ENCODE assay signal across 8 cellular contexts in the genomic region with DNA sequence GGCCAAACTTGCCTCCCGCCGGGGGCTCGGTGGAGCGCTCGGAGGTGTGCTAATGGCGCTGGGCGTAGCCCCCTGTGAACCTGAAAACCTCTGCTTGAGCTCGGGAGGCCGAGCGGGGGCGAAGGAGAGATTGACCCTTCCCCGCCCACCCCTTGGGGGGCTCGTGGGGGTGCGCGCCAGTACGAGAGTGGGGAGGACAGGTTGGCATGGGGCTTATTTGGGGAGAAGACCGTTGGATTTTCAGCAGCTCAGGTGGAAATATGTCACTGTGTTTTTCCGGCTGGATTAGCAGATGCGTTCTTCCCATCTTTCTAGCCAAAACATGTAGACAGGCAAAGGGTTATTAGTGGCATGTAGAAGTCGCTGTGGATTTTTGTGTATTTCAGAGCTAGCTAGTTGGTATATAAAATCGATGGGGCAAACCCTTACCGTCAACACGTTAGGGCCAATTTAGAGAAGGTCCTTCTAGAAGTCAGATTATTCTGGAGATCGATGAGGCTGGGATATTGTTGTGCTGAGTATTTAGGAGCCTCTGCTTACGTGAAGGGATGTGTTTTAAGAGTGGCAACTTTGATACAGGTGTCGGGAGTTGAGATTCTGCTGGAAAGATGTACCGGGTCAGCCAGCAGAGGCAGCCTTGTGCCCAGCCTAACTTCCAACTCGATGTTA. TPM values are rescaled to one million over a fixed set of nuclear protein-coding genes. Genes with fewer than 3 reads are reported as not detected.
A peak's percentile ranks its signal among the peaks of the same experiment; 100 is the strongest.
DNase-seq lines count a peak whose midpoint lies in the region; ATAC-seq and TF ChIP-seq lines count a peak whose summit lies in the region.

No MANE protein-coding gene starts in this region.

- CTCF ChIA-PET in CD4-positive, alpha-beta memory T cell (lab: Charles Lee; ENCODE audit: partially characterized antibody) = interaction anchor here (0.7 to 7.8 kb wide), 49 partner anchors 10 to 481 kb away, joined by 3 to 152 read pairs (median 5); a partner anchor contains a TSS
- CTCF ChIA-PET in activated CD8-positive, alpha-beta T cell treated with anti-CD3 and anti-CD28 coated beads, Interleukin-2, amount 10 ng/mL, durations not matched to agents 7 days and 5 days (lab: Charles Lee) = interaction anchor here (0.7 to 9.1 kb wide), 43 partner anchors 10 to 481 kb away, joined by 3 to 225 read pairs (median 5); a partner anchor contains a TSS

- H3K4me3 ChIP-seq in CD4-positive, alpha-beta memory T cell (ENCODE audit: low read length in 2 of 2) = peak overlapping the region; percentile 78 to 79
- H3K4me3 ChIP-seq in esophagus (ENCODE audit: low read depth in 1 of 2, low read length in 2 of 2) (peak overlapping the region; percentile 67 to 98), muscle layer of colon (ENCODE audit: low read depth in 1 of 2, low read length in 2 of 2) (peak overlapping the region; percentile 55 to 90), upper lobe of left lung (peak overlapping the region; percentile 70 to 96 (median 86))

- DNase-seq in CD4-positive, alpha-beta memory T cell = peak; percentile 54 to 68 (median 64)
- DNase-seq in NCI-H69 (lab: John Stamatoyannopoulos, UW) = peak; percentile 83
- peak; percentile 68 for DNase-seq in activated CD8-positive, alpha-beta T cell treated with anti-CD3 and anti-CD28 coated beads, Interleukin-2, amount 10 ng/mL, durations not matched to agents 7 days and 5 days
- peak in 1 of 2 donors; percentile 68 for DNase-seq in upper lobe of left lung

- H3K27me3 Mint-ChIP-seq in CD4-positive, alpha-beta memory T cell = no peaks in the 10 kb centered on the region
- H3K27me3 Mint-ChIP-seq in activated CD8-positive, alpha-beta T cell treated with anti-CD3 and anti-CD28 coated beads, Interleukin-2, amount 10 ng/mL, durations not matched to agents 7 days and 5 days (ENCODE audit: low read depth) = no peaks in the 10 kb centered on the region

- peak overlapping the region; percentile 82 for H3K27ac ChIP-seq in CD4-positive, alpha-beta memory T cell (ENCODE audit: low read depth, low read length)
- H3K27ac ChIP-seq in esophagus (ENCODE audit: low read depth in 2 of 2, low read length in 1 of 2) = peak overlapping the region; percentile 92 to 97
- H3K27ac ChIP-seq in muscle layer of colon (ENCODE audit: low read depth, low read length) = peak overlapping the region; percentile 97
- peak overlapping the region; percentile 95 to 99 (median 96) for H3K27ac ChIP-seq in upper lobe of left lung

- no peaks in the 10 kb centered on the region for H3K9me3 Mint-ChIP-seq in CD4-positive, alpha-beta memory T cell
- no peaks in the 10 kb centered on the region for H3K9me3 Mint-ChIP-seq in activated CD8-positive, alpha-beta T cell treated with anti-CD3 and anti-CD28 coated beads, Interleukin-2, amount 10 ng/mL, durations not matched to agents 7 days and 5 days (ENCODE audit: insufficient read depth)

- TF ChIP-seq CTCF in upper lobe of left lung (IDR thresholded peaks at IDR 0.05) = peak in 4 of 6 experiments; percentile 32 to 51 (median 44)

- 0 to 1% methylated on average over 28 of the region's 28 CpGs for WGBS in esophagus, 2 donors
- 0 to 1% methylated on average over 19 to 28 of the region's 28 CpGs for WGBS in upper lobe of left lung, 2 donors

- peaks cover 12 to 15% of the 10 kb centered on the region in 2 donors for H3K36me3 Mint-ChIP-seq in CD4-positive, alpha-beta memory T cell
- peaks cover 10% of the 10 kb centered on the region for H3K36me3 Mint-ChIP-seq in activated CD8-positive, alpha-beta T cell treated with anti-CD3 and anti-CD28 coated beads, Interleukin-2, amount 10 ng/mL, durations not matched to agents 7 days and 5 days (ENCODE audit: low read depth)

- peak overlapping the region; percentile 91 to 96 (median 94) for H3K4me3 Mint-ChIP-seq in CD4-positive, alpha-beta memory T cell
- peak overlapping the region; percentile 83 for H3K4me3 Mint-ChIP-seq in activated CD8-positive, alpha-beta T cell treated with anti-CD3 and anti-CD28 coated beads, Interleukin-2, amount 10 ng/mL, durations not matched to agents 7 days and 5 days

- peaks cover 42 to 68% (median 55%) of the 10 kb centered on the region in 4 donors for H3K4me1 Mint-ChIP-seq in CD4-positive, alpha-beta memory T cell
- H3K4me1 Mint-ChIP-seq in activated CD8-positive, alpha-beta T cell treated with anti-CD3 and anti-CD28 coated beads, Interleukin-2, amount 10 ng/mL, durations not matched to agents 7 days and 5 days (ENCODE audit: low read depth) = peaks cover 45% of the 10 kb centered on the region

- intact Hi-C loops in CD4-positive, alpha-beta memory T cell (cut with micrococcal nuclease) = loop anchor here (1.0 to 2.0 kb wide), 6 partner anchors 11 to 165 kb away; a partner anchor contains a TSS

- H3K9me3 ChIP-seq in CD4-positive, alpha-beta memory T cell (ENCODE audit: control insufficient read depth in 1 of 2, low read length in 2 of 2) = no peaks in the 10 kb centered on the region
- H3K9me3 ChIP-seq in esophagus (ENCODE audit: control insufficient read depth in 2 of 2, insufficient read depth in 1 of 2, low read depth in 1 of 2, low read length in 1 of 2) (no peaks in the 10 kb centered on the region), muscle layer of colon (ENCODE audit: low read length) (no peaks in the 10 kb centered on the region), upper lobe of left lung (no peaks in the 10 kb centered on the region)

- ATAC-seq in GM19025 (IDR thresholded peaks at IDR 0.05; ENCODE audit: low read depth, unreplicated experiment) (peak; percentile 18), HG03196 (IDR thresholded peaks at IDR 0.05; ENCODE audit: unreplicated experiment) (peak; percentile 27), upper lobe of left lung (ENCODE audit: low FRiP score in 2 of 2) (peak; percentile 62 to 71)
- ATAC-seq in activated CD8-positive, alpha-beta T cell treated with anti-CD3 and anti-CD28 coated beads, Interleukin-2, amount 10 ng/mL, durations not matched to agents 7 days and 5 days = peak; percentile 34

- no peak for TF ChIP-seq EP300 in upper lobe of left lung (IDR thresholded peaks at IDR 0.05)

- H3K4me1 ChIP-seq in CD4-positive, alpha-beta memory T cell (ENCODE audit: insufficient read depth, low read length) = peaks cover 58% of the 10 kb centered on the region
- no peaks in the 10 kb centered on the region for H3K4me1 ChIP-seq in esophagus (ENCODE audit: control insufficient read depth in 2 of 2, insufficient read depth in 2 of 2, low read length in 1 of 2)
- peaks cover 13% of the 10 kb centered on the region for H3K4me1 ChIP-seq in muscle layer of colon (ENCODE audit: insufficient read depth, low read length)
- peaks cover 19 to 39% (median 35%) of the 10 kb centered on the region in 4 donors for H3K4me1 ChIP-seq in upper lobe of left lung

- H3K27ac Mint-ChIP-seq in CD4-positive, alpha-beta memory T cell = peak overlapping the region; percentile 75 to 94 (median 91)
- H3K27ac Mint-ChIP-seq in activated CD8-positive, alpha-beta T cell treated with anti-CD3 and anti-CD28 coated beads, Interleukin-2, amount 10 ng/mL, durations not matched to agents 7 days and 5 days = peak overlapping the region; percentile 82

- peak overlapping the region; percentile 77 for H3K9ac ChIP-seq in muscle layer of colon (ENCODE audit: low read length)

- TF ChIP-seq POLR2A in upper lobe of left lung (IDR thresholded peaks at IDR 0.05) = no peak

- POLR2A ChIA-PET in CD4-positive, alpha-beta memory T cell (lab: Charles Lee; ENCODE audit: partially characterized antibody) = interaction anchor here (1.0 to 6.1 kb wide), 47 partner anchors 8 to 1475 kb away, joined by 3 to 404 read pairs (median 7); a partner anchor contains a TSS
- POLR2A ChIA-PET in activated CD8-positive, alpha-beta T cell treated with anti-CD3 and anti-CD28 coated beads, Interleukin-2, amount 10 ng/mL, durations not matched to agents 7 days and 5 days (lab: Charles Lee) = interaction anchor here (0.7 to 4.3 kb wide), 20 partner anchors 8 to 490 kb away, joined by 3 to 186 read pairs (median 6); a partner anchor contains a TSS

- no peaks in the 10 kb centered on the region for H3K27me3 ChIP-seq in CD4-positive, alpha-beta memory T cell (ENCODE audit: insufficient read depth, low read length)
- H3K27me3 ChIP-seq in esophagus (ENCODE audit: control insufficient read depth in 1 of 2, insufficient read depth in 2 of 2, low read length in 2 of 2) = no peaks in the 10 kb centered on the region
- no peaks in the 10 kb centered on the region for H3K27me3 ChIP-seq in muscle layer of colon (ENCODE audit: control insufficient read depth in 1 of 2, insufficient read depth in 2 of 2, low read length in 2 of 2)
- no peaks in the 10 kb centered on the region for H3K27me3 ChIP-seq in upper lobe of left lung

- no peaks in the 10 kb centered on the region for H3K36me3 ChIP-seq in CD4-positive, alpha-beta memory T cell (ENCODE audit: insufficient read depth, low read length)
- H3K36me3 ChIP-seq in esophagus (ENCODE audit: control insufficient read depth in 2 of 2, insufficient read depth in 2 of 2, low read length in 1 of 2) (no peaks in the 10 kb centered on the region), muscle layer of colon (ENCODE audit: insufficient read depth, low read length) (no peaks in the 10 kb centered on the region), upper lobe of left lung (no peaks in the 10 kb centered on the region)

RNA-seq across cellular contexts. Expression of a gene that starts 0.5 kb away (rescaled TPM):
- 10 to 100 TPM; 73.6 to 75.1 TPM for total RNA-seq in CD4-positive, alpha-beta memory T cell
- polyA plus RNA-seq in CD4-positive, alpha-beta memory T cell = 10 to 100 TPM; 16.9 to 53.5 TPM
- 10 to 100 TPM; 27.8 to 31.7 TPM for total RNA-seq in activated CD8-positive, alpha-beta T cell treated with anti-CD3 and anti-CD28 coated beads, Interleukin-2, amount 10 ng/mL, durations not matched to agents 7 days and 5 days
- 10 to 100 TPM in 1 of 2 donors, 1 to 10 TPM in 1; 9.3 to 24.1 TPM for polyA plus RNA-seq in esophagus
- total RNA-seq in upper lobe of left lung = 10 to 100 TPM; 33.5 to 75.6 (median 48.9) TPM

RNA-seq across cellular contexts. Expression of a gene that starts 41.9 kb away (rescaled TPM):
- under 1 TPM in 1 of 2 experiments, not detected in 1; 0.14 TPM for total RNA-seq in CD4-positive, alpha-beta memory T cell
- under 1 TPM in 1 of 2 donors, not detected in 1; 0.20 TPM for polyA plus RNA-seq in CD4-positive, alpha-beta memory T cell
- not detected for total RNA-seq in activated CD8-positive, alpha-beta T cell treated with anti-CD3 and anti-CD28 coated beads, Interleukin-2, amount 10 ng/mL, durations not matched to agents 7 days and 5 days
- under 1 TPM; 0.86 to 1.00 TPM for polyA plus RNA-seq in esophagus
- total RNA-seq in upper lobe of left lung = 1 to 10 TPM; 1.3 to 3.3 (median 1.8) TPM
